ENCODE assay signal across 22 cellular contexts in genomic region chr11:45319077-45319476, GRCh38. TPM values are rescaled to one million over a fixed set of nuclear protein-coding genes. Genes with fewer than 3 reads are reported as not detected.
"Had no signal": no experiment of that assay in that cellular context is flagged by ENCODE, and none has a peak within 500 bp of the region (broad histone marks: within the 10 kb centered on the region; RNA-seq: fewer than 3 reads in every experiment).

No MANE protein-coding gene starts in this region.

- H3K4me3 Mint-ChIP-seq: activated CD8-positive, alpha-beta memory T cell treated with anti-CD3 and anti-CD28 coated beads, Interleukin-2, amount 10 ng/mL, durations not matched to agents 7 days and 5 days; natural killer cell had no signal

- H3K9me3 Mint-ChIP-seq: activated T-helper 2 cell treated with anti-CD3 and anti-CD28 coated beads, Interferon-gamma antibody, Interleukin-2, Interleukin-4, amounts not matched to agents 10 μg/mL and 5 μg/mL and 100 μg/mL, durations not matched to agents 14 hours and 24 hours and 36 hours; natural killer cell had no signal

- ATAC-seq: activated CD8-positive, alpha-beta memory T cell treated with anti-CD3 and anti-CD28 coated beads, Interleukin-2, amount 10 ng/mL, durations not matched to agents 7 days and 5 days; body of pancreas; esophagus mucosa; gastrocnemius medialis; left ventricle myocardium superior; natural killer cell; pancreas; psoas muscle; right cardiac atrium had no signal

- H3K27me3 ChIP-seq: gastrocnemius medialis, pancreas, testis, uterus had no signal

- H3K36me3 ChIP-seq: gastrocnemius medialis, pancreas, uterus had no signal

- H3K4me1 ChIP-seq: body of pancreas, pancreas, psoas muscle, testis, uterus had no signal

- DNase-seq: activated CD8-positive, alpha-beta memory T cell treated with anti-CD3 and anti-CD28 coated beads, Interleukin-2, amount 10 ng/mL, durations not matched to agents 7 days and 5 days; activated naive CD4-positive, alpha-beta T cell treated with Interleukin-2 at 50 U/mL for 16 hours; body of pancreas; central memory CD4-positive, alpha-beta T cell; dermis blood vessel endothelial cell; effector memory CD4-positive, alpha-beta T cell; gastrocnemius medialis; hippocampal formation; kidney glomerular epithelial cell; left ventricle myocardium superior; midbrain; natural killer cell; pancreas; psoas muscle; right cardiac atrium; SK-N-SH; testis; trophoblast cell; uterus had no signal

- H3K27ac ChIP-seq: body of pancreas, gastrocnemius medialis, pancreas, psoas muscle, testis, uterus had no signal

- H3K4me1 Mint-ChIP-seq: activated CD8-positive, alpha-beta memory T cell treated with anti-CD3 and anti-CD28 coated beads, Interleukin-2, amount 10 ng/mL, durations not matched to agents 7 days and 5 days had no signal

- H3K9me3 ChIP-seq: body of pancreas, gastrocnemius medialis, pancreas, psoas muscle, SK-N-SH, testis, uterus had no signal

- H3K9me2 ChIP-seq: SK-N-SH had no signal

- H3K4me2 ChIP-seq: SK-N-SH had no signal

- H3K9ac ChIP-seq: SK-N-SH had no signal

- H3K27ac Mint-ChIP-seq: activated CD8-positive, alpha-beta memory T cell treated with anti-CD3 and anti-CD28 coated beads, Interleukin-2, amount 10 ng/mL, durations not matched to agents 7 days and 5 days; activated T-helper 2 cell treated with anti-CD3 and anti-CD28 coated beads, Interferon-gamma antibody, Interleukin-2, Interleukin-4, amounts not matched to agents 10 μg/mL and 5 μg/mL and 100 μg/mL, durations not matched to agents 14 hours and 24 hours and 36 hours; natural killer cell had no signal

- H3K4me3 ChIP-seq: body of pancreas, gastrocnemius medialis, pancreas, psoas muscle, testis, uterus had no signal

- H3K36me3 Mint-ChIP-seq: activated CD8-positive, alpha-beta memory T cell treated with anti-CD3 and anti-CD28 coated beads, Interleukin-2, amount 10 ng/mL, durations not matched to agents 7 days and 5 days; natural killer cell had no signal

RNA-seq across cellular contexts. Expression of gene SYT13, which starts 32.9 kb away (rescaled TPM):
- total RNA-seq: activated CD8-positive, alpha-beta memory T cell treated with anti-CD3 and anti-CD28 coated beads, Interleukin-2, amount 10 ng/mL, durations not matched to agents 7 days and 5 days; activated T-helper 2 cell treated with anti-CD3 and anti-CD28 coated beads, Interferon-gamma antibody, Interleukin-2, Interleukin-4, amounts not matched to agents 10 μg/mL and 5 μg/mL and 100 μg/mL, durations not matched to agents 14 hours and 24 hours and 36 hours; dermis blood vessel endothelial cell; esophagus mucosa; natural killer cell; T-helper 2 cell treated with Interferon-gamma antibody and Interleukin-4, amounts not matched to agents 100 ng/mL and 5 ng/mL, for 36 hours had no signal
- polyA plus RNA-seq: SK-N-SH had no signal
